10 cellular contexts compared by ENCODE assay signal in genomic region chr10:89295597-89295996, GRCh38. TPM values are rescaled to one million over a fixed set of nuclear protein-coding genes. Genes with fewer than 3 reads are reported as not detected.
DNase-seq lines count a peak whose midpoint lies in the region; ATAC-seq, FAIRE-seq and TF ChIP-seq lines count a peak whose summit lies in the region.
"Had no signal": no experiment of that assay in that cellular context is flagged by ENCODE, and none has a peak within 500 bp of the region (broad histone marks: within the 10 kb centered on the region; RNA-seq: fewer than 3 reads in every experiment).

No MANE protein-coding gene starts in this region.

- DNase-seq in AG20443 (ENCODE audit: low spot score) (peak; percentile 61), bronchial epithelial cell (ENCODE audit: low read depth) (peak; percentile 53), natural killer cell (no peak), OCI-M2 (lab: John Stamatoyannopoulos, UW; ENCODE audit: unreplicated experiment) (no peak)
- no peak for DNase-seq in stimulated activated CD4-positive, alpha-beta T cell treated with anti-CD3 and anti-CD28 coated beads, Interleukin-12 subunit alpha, Interleukin-12 subunit beta, amount 100 ng/mL, for 4 hours
- DNase-seq: DMS153, NCI-H510A had no signal

- ATAC-seq in HG03064 (IDR thresholded peaks at IDR 0.05; ENCODE audit: low read depth, unreplicated experiment) (peak; percentile 56), natural killer cell (peak; percentile 46 to 73 (median 53)), GM19397 (IDR thresholded peaks at IDR 0.05; ENCODE audit: unreplicated experiment) (no peak), GM18907 (IDR thresholded peaks at IDR 0.05; ENCODE audit: unreplicated experiment) (no peak)

- H3K27me3 ChIP-seq in bronchial epithelial cell (ENCODE audit: control insufficient read depth, insufficient read depth, low read length) = no peaks in the 10 kb centered on the region

- H3K9me3 Mint-ChIP-seq in natural killer cell = peaks cover 0 to 4% of the 10 kb centered on the region in 2 donors

- peaks cover 22 to 25% of the 10 kb centered on the region in 2 donors for H3K4me1 Mint-ChIP-seq in natural killer cell

- peaks cover 0 to 2% of the 10 kb centered on the region in 2 donors for H3K27me3 Mint-ChIP-seq in natural killer cell (ENCODE audit: low read depth in 2 of 2)

- H3K36me3 Mint-ChIP-seq in natural killer cell = no peaks in the 10 kb centered on the region

- FAIRE-seq in bronchial epithelial cell (lab: Jason Lieb, UNC) = no peak

- no peak overlapping the region for H3K4me3 Mint-ChIP-seq in natural killer cell

- intact Hi-C loops in natural killer cell (cut with micrococcal nuclease) = no loop called here

- peak overlapping the region in 1 of 2 donors; percentile 37 for H3K27ac Mint-ChIP-seq in natural killer cell

- no peak for TF ChIP-seq CTCF in bronchial epithelial cell (IDR thresholded peaks at IDR 0.05; ENCODE audit: insufficient read depth, low read length, severe bottlenecking)
- no peak for TF ChIP-seq CTCF in natural killer cell (IDR thresholded peaks at IDR 0.05)

- H3K4me3 ChIP-seq in bronchial epithelial cell (ENCODE audit: low read depth, low read length) = no peak overlapping the region

- no peaks in the 10 kb centered on the region for H3K36me3 ChIP-seq in bronchial epithelial cell (ENCODE audit: control insufficient read depth, insufficient read depth, low read length)

RNA-seq across cellular contexts. Expression of gene IFIT2, which starts 6.2 kb away (rescaled TPM):
- total RNA-seq in bronchial epithelial cell (0.13 and 0.26 TPM in 2 replicates), natural killer cell (100 to 1,000 TPM in 1 of 3 donors, 10 to 100 TPM in 2; 21.8 to 103 (median 34.9) TPM)

RNA-seq across cellular contexts. Expression of gene IFIT3, which starts 32.2 kb away (rescaled TPM):
- 0.13 and 0.26 TPM in 2 replicates for total RNA-seq in bronchial epithelial cell
- total RNA-seq in natural killer cell = 10 to 100 TPM; 12.0 to 31.7 (median 12.2) TPM

RNA-seq across cellular contexts. Expression of gene LIPA, which starts 44.0 kb away (rescaled TPM):
- total RNA-seq in bronchial epithelial cell = 13.6 and 20.8 TPM in 2 replicates
- 10 to 100 TPM; 41.0 to 43.3 (median 41.1) TPM for total RNA-seq in natural killer cell

Comparison
In these comparisons a context has a peak if more than half of its experiments do, and no peak if none do; other contexts are left out.
1. DNase-seq: peak in AG20443 (single experiment) and bronchial epithelial cell (single experiment); none in natural killer cell (single experiment), stimulated activated CD4-positive, alpha-beta T cell treated with anti-CD3 and anti-CD28 coated beads, Interleukin-12 subunit alpha, Interleukin-12 subunit beta, amount 100 ng/mL, for 4 hours (single experiment) and OCI-M2 (single experiment).
2. ATAC-seq: peak in HG03064 (single experiment) and natural killer cell (3 of 3); none in GM19397 (single experiment) and GM18907 (single experiment).
3. RNA of gene IFIT2, which starts 6.2 kb away (total RNA-seq): 21.8 to 103 TPM in natural killer cell; 0.13 to 0.26 TPM in bronchial epithelial cell; every median in the first group is over 10 times any median in the second.
4. RNA of gene IFIT3, which starts 32.2 kb away (total RNA-seq): 12.0 to 31.7 TPM in natural killer cell; 0.13 to 0.26 TPM in bronchial epithelial cell; every median in the first group is over 10 times any median in the second.